Comparison of ENCODE assay signal across 8 cellular contexts in genomic region chr17:81553616-81554181, GRCh38. TPM values are rescaled to one million over a fixed set of nuclear protein-coding genes. Genes with fewer than 3 reads are reported as not detected.
DNase-seq lines count a peak whose midpoint lies in the region; ATAC-seq and TF ChIP-seq lines count a peak whose summit lies in the region.

No MANE protein-coding gene starts in this region.

- peak overlapping the region; percentile 75 to 93 for H3K27ac ChIP-seq in ascending aorta
- H3K27ac ChIP-seq in hepatocyte: peak overlapping the region; percentile 80

- DNase-seq in AG04449 (ENCODE audit: low read depth, low spot score) (peak; percentile 77), NCI-H2196 (lab: John Stamatoyannopoulos, UW; ENCODE audit: unreplicated experiment) (peak; percentile 78), ascending aorta (ENCODE audit: low spot score in 2 of 2) (no peak), hepatocyte (ENCODE audit: low spot score) (peak; percentile 63), HuH-7.5 (ENCODE audit: low spot score) (no peak)
- peak; percentile 18 for DNase-seq in stimulated activated CD8-positive, alpha-beta memory T cell treated with anti-CD3 and anti-CD28 coated beads, Interleukin-12 subunit alpha, Interleukin-12 subunit beta, amount 100 ng/mL, for 4 hours (ENCODE audit: low read depth)

- H3K36me3 ChIP-seq in ascending aorta: peaks cover 15 to 34% of the 10 kb centered on the region in 2 donors
- no peaks in the 10 kb centered on the region for H3K36me3 ChIP-seq in hepatocyte (replicated peaks; ENCODE audit: insufficient read depth, low read depth)

- TF ChIP-seq CTCF in AG04449 (IDR thresholded peaks at IDR 0.05; ENCODE audit: insufficient read depth, low read length, missing control alignments) (no peak), GM12875 (IDR thresholded peaks at IDR 0.05; ENCODE audit: borderline replicate concordance, insufficient read depth, low read depth, low read length) (no peak), ascending aorta (IDR thresholded peaks at IDR 0.05) (no peak), hepatocyte (IDR thresholded peaks at IDR 0.05; ENCODE audit: poor library complexity) (no peak)

- H2AFZ ChIP-seq in hepatocyte: no peak overlapping the region

- peaks cover 17 to 34% of the 10 kb centered on the region in 2 donors for H3K4me1 ChIP-seq in ascending aorta
- peaks cover 26% of the 10 kb centered on the region for H3K4me1 ChIP-seq in hepatocyte (ENCODE audit: insufficient read depth)

- POLR2A ChIA-PET in AG04449 (lab: Yijun Ruan, JAX): interaction anchor here (0.6 to 3.9 kb wide), 5 partner anchors 13 to 41 kb away, joined by 3 to 33 read pairs (median 4); no protein-coding TSS in a partner anchor

- no peaks in the 10 kb centered on the region for H3K27me3 ChIP-seq in ascending aorta
- H3K27me3 ChIP-seq in hepatocyte: no peaks in the 10 kb centered on the region

- WGBS in hepatocyte (ENCODE audit: low lambda C conversion rate, missing lambda C conversion rate): 59% methylated on average over 24 of the region's 24 CpGs

- no peak for ATAC-seq in HG03280 (IDR thresholded peaks at IDR 0.05; ENCODE audit: unreplicated experiment)

- H3K4me2 ChIP-seq in hepatocyte: peak overlapping the region; percentile 92

- H3K4me3 ChIP-seq in AG04449 (ENCODE audit: low read depth, low read length) (peak overlapping the region; percentile 91), GM12875 (ENCODE audit: low read depth, low read length) (peak overlapping the region; percentile 91), ascending aorta (peak overlapping the region; percentile 81 to 83), hepatocyte (peak overlapping the region; percentile 94)

- H3K9me3 ChIP-seq in ascending aorta (no peaks in the 10 kb centered on the region), hepatocyte (ENCODE audit: low read depth) (no peaks in the 10 kb centered on the region)

- CTCF ChIA-PET in AG04449 (lab: Yijun Ruan, JAX): interaction anchor here (1.5 to 6.8 kb wide), 2 partner anchors 10 to 47 kb away, joined by 4 to 89 read pairs; no protein-coding TSS in a partner anchor

- intact Hi-C loops in ascending aorta (cut with DNase I): loop anchor here (1.0 to 2.0 kb wide), 4 partner anchors 13 to 73 kb away; no protein-coding TSS in a partner anchor

- no peaks in the 10 kb centered on the region for H3K9me2 ChIP-seq in hepatocyte (replicated peaks; ENCODE audit: insufficient read depth)

- no peaks in the 10 kb centered on the region for H4K20me1 ChIP-seq in hepatocyte (ENCODE audit: insufficient read depth, poor library complexity, severe bottlenecking)

- H3K79me2 ChIP-seq in hepatocyte: peaks cover 24% of the 10 kb centered on the region

RNA-seq across cellular contexts. Expression of gene FAAP100, which starts 1.5 kb away (rescaled TPM):
- total RNA-seq in ascending aorta (75.6 TPM), hepatocyte (18.3 and 20.9 TPM in 2 replicates)
- 30.7 and 34.4 TPM in 2 replicates for polyA plus RNA-seq in hepatocyte

RNA-seq across cellular contexts. Expression of gene FSCN2, which starts 25.5 kb away (rescaled TPM):
- total RNA-seq in ascending aorta (not detected), hepatocyte (1.8 and 3.7 TPM in 2 replicates)
- polyA plus RNA-seq in hepatocyte: 0.29 and 0.40 TPM in 2 replicates

RNA-seq across cellular contexts. Expression of gene ACTG1, which starts 41.1 kb away (rescaled TPM):
- 6,075 TPM for total RNA-seq in ascending aorta
- 3,207 and 3,298 TPM in 2 replicates for total RNA-seq in hepatocyte
- polyA plus RNA-seq in hepatocyte: 2,719 and 2,832 TPM in 2 replicates

Comparison
In these comparisons a context has a peak if more than half of its experiments do, and no peak if none do; other contexts are left out.
1. DNase-seq: peak in AG04449 (single experiment), NCI-H2196 (single experiment), hepatocyte (single experiment) and stimulated activated CD8-positive, alpha-beta memory T cell treated with anti-CD3 and anti-CD28 coated beads, Interleukin-12 subunit alpha, Interleukin-12 subunit beta, amount 100 ng/mL, for 4 hours (single experiment); none in ascending aorta (0 of 2) and HuH-7.5 (single experiment).
2. Peak in every context shown above with its lines, with median percentiles within 50 percentile points of each other: H3K4me3 ChIP-seq.